18 cellular contexts compared by ENCODE assay signal in the genomic region with DNA sequence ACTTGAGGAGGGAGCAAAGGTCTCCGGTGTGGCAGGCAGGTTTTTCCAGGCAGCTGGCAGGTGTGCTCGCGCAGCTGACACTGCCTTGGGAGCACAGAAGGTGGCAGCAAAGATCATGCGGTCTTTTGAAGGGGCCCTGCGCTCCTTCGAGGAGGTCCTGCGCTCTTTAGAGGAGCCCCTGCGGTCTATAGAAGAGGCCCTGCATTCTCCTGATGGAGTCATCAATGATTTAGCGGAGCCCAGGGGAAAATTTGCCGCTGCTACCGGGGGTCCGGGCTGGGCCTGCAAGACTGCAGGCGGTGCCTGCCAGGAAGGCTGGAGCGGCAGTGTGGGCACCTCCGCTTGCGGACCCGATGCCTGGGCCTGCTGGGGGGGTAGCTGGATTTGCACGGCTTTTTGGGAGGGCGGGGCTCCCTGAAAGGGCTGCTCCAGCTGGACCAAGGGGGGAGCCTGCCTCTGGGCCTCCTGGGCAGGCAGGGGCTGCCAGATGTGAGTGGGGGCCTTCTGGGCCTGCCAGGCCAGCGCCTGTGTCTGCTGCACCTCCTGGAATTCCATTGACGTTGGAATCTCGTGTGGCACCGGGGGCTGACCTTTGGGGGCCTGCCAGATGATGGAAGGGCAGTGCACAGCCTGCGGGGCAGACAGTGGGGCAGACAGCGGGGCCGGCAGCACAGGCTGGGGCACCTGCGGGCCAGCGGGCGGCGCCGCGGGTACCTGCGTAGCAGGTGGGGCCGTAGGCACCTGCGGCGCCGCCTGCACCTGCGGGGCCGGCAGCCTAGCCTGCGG. TPM values are rescaled to one million over a fixed set of nuclear protein-coding genes. Genes with fewer than 3 reads are reported as not detected.
DNase-seq lines count a peak whose midpoint lies in the region; ATAC-seq and TF ChIP-seq lines count a peak whose summit lies in the region.
"Had no signal": no experiment of that assay in that cellular context is flagged by ENCODE, and none has a peak within 500 bp of the region (broad histone marks: within the 10 kb centered on the region; RNA-seq: fewer than 3 reads in every experiment).

No MANE protein-coding gene starts in this region.

- H3K4me1 ChIP-seq in mammary epithelial cell (ENCODE audit: insufficient read depth, low read length) (no peaks in the 10 kb centered on the region), OCI-LY1 (ENCODE audit: insufficient read depth, low read length, severe bottlenecking) (no peaks in the 10 kb centered on the region), heart right ventricle (peaks cover 0 to 3% (median 0%) of the 10 kb centered on the region in 9 donors)
- H3K4me1 ChIP-seq: adrenal gland, upper lobe of left lung had no signal

- H3K9me2 ChIP-seq in OCI-LY1 (ENCODE audit: low read depth, low read length), result no peaks in the 10 kb centered on the region

- DNase-seq in T47D (ENCODE audit: low read depth in 1 of 2, low spot score in 1 of 2) (peak; percentile 60 to 66), mammary epithelial cell (no peak), iPS-NIHi7 (ENCODE audit: extremely low spot score) (peak; percentile 45), NOMO-1 (lab: John Stamatoyannopoulos, UW; ENCODE audit: unreplicated experiment in 2 of 2) (no peak), SKM-1 (lab: John Stamatoyannopoulos, UW; ENCODE audit: unreplicated experiment) (no peak), heart right ventricle (no peak)
- DNase-seq: activated T-cell treated with anti-CD3 and anti-CD28 coated beads, Interleukin-2, amount 50 U/mL, for 72 hours; adrenal gland; Calu3; NCI-H226; sigmoid colon; stimulated activated CD4-positive, alpha-beta T cell treated with anti-CD3 and anti-CD28 coated beads, Interleukin-4, amount 100 ng/mL, for 4 hours; T-helper 9 cell had no signal

- no TSS peak for BruUV-seq in mammary epithelial cell (replicated peaks; lab: Mats Ljungman, UMichigan)

- TF ChIP-seq CTCF in mammary epithelial cell (conservative IDR thresholded peaks at IDR 0.05 in 1 of 2, IDR thresholded peaks at IDR 0.05 in 1 of 2; ENCODE audit: extremely low read depth in 1 of 2, insufficient read depth in 1 of 2, low read depth in 1 of 2, low read length in 2 of 2) (no peak), OCI-LY1 (IDR thresholded peaks at IDR 0.05; ENCODE audit: low read length) (0 out of 2 replicates have a peak, but pooled peaks have one; percentile 7), heart right ventricle (IDR thresholded peaks at IDR 0.05) (no peak)

- H3F3A ChIP-seq in OCI-LY1 (ENCODE audit: insufficient read depth, low read length), result no peaks in the 10 kb centered on the region

- WGBS in mammary epithelial cell (ENCODE audit: low coverage, missing lambda C conversion rate), result 87% methylated on average over 7 of the region's 40 CpGs
- WGBS in heart right ventricle, 2 donors, result 87 to 90% methylated on average over 40 of the region's 40 CpGs

- H2AFZ ChIP-seq in mammary epithelial cell (ENCODE audit: low read depth, low read length) (no peak overlapping the region), OCI-LY1 (ENCODE audit: low read length) (no peak overlapping the region)

- H3K79me2 ChIP-seq in mammary epithelial cell (ENCODE audit: insufficient read depth, low read length) (no peaks in the 10 kb centered on the region), OCI-LY1 (ENCODE audit: insufficient read depth, low read length) (no peaks in the 10 kb centered on the region)

- in situ Hi-C loops in T47D (cut with HindIII; ENCODE audit: low pct_unique_long_range_greater_than_20kb, low sequenced_read_pairs), result loop anchor here (25.0 kb wide), 1 partner anchor 217 kb away; no protein-coding TSS in a partner anchor
- in situ Hi-C loops in mammary epithelial cell (cut with MboI; ENCODE audit: low sequenced_read_pairs in 2 of 2), result no loop called here

- no peak for ATAC-seq in HG03565 (IDR thresholded peaks at IDR 0.05; ENCODE audit: unreplicated experiment)
- ATAC-seq in heart right ventricle, result no peak
- ATAC-seq: activated T-cell treated with anti-CD3 and anti-CD28 coated beads, Interleukin-2, amount 50 U/mL, for 72 hours had no signal

- H3K27ac ChIP-seq in mammary epithelial cell (ENCODE audit: insufficient read depth, low read depth, low read length) (no peak overlapping the region), OCI-LY1 (ENCODE audit: low read depth, low read length, poor library complexity, severe bottlenecking) (no peak overlapping the region), heart right ventricle (no peak overlapping the region)
- H3K27ac ChIP-seq: adrenal gland, sigmoid colon, upper lobe of left lung had no signal

- H3K36me3 ChIP-seq in mammary epithelial cell (ENCODE audit: insufficient read depth, low read length), result no peaks in the 10 kb centered on the region
- H3K36me3 ChIP-seq in OCI-LY1 (ENCODE audit: insufficient read depth, low read length), result no peaks in the 10 kb centered on the region
- H3K36me3 ChIP-seq in heart right ventricle, result no peaks in the 10 kb centered on the region
- H3K36me3 ChIP-seq: adrenal gland, sigmoid colon, upper lobe of left lung had no signal

- H4K20me1 ChIP-seq in mammary epithelial cell (ENCODE audit: insufficient read depth, low read length) (no peaks in the 10 kb centered on the region), OCI-LY1 (ENCODE audit: insufficient read depth, low read length) (no peaks in the 10 kb centered on the region)

- peaks cover 31% of the 10 kb centered on the region for H3K9me3 ChIP-seq in mammary epithelial cell (replicated peaks; ENCODE audit: insufficient read depth, low read length)
- no peaks in the 10 kb centered on the region for H3K9me3 ChIP-seq in OCI-LY1 (ENCODE audit: low read length)
- no peaks in the 10 kb centered on the region for H3K9me3 ChIP-seq in heart right ventricle
- H3K9me3 ChIP-seq: adrenal gland, sigmoid colon, upper lobe of left lung had no signal

- H3K27me3 ChIP-seq in mammary epithelial cell (ENCODE audit: insufficient read depth, low read length), result no peaks in the 10 kb centered on the region
- 0 out of 2 replicates have a peak, but pooled peaks cover 3% of the 10 kb centered on the region for H3K27me3 ChIP-seq in OCI-LY1 (ENCODE audit: insufficient read depth, low read length)
- H3K27me3 ChIP-seq in heart right ventricle, result peaks cover 0 to 53% (median 25%) of the 10 kb centered on the region in 7 donors

- CTCF ChIA-PET in mammary epithelial cell (lab: Charles Lee; ENCODE audit: low non-redundant PET), result no interaction called here

- no peak overlapping the region for H3K4me3 ChIP-seq in mammary epithelial cell (replicated peaks in 1 of 3; ENCODE audit: insufficient read depth in 1 of 3, low read depth in 2 of 3, low read length in 3 of 3)
- H3K4me3 ChIP-seq in OCI-LY1 (ENCODE audit: low read depth, low read length, poor library complexity, severe bottlenecking), result no peak overlapping the region
- H3K4me3 ChIP-seq in heart right ventricle, result no peak overlapping the region
- H3K4me3 ChIP-seq: adrenal gland, sigmoid colon, upper lobe of left lung had no signal

- no peak overlapping the region for H3K4me2 ChIP-seq in mammary epithelial cell (ENCODE audit: insufficient read depth, low read depth, low read length)
- H3K4me2 ChIP-seq in OCI-LY1 (ENCODE audit: low read length), result no peak overlapping the region

- H3K9ac ChIP-seq in mammary epithelial cell (ENCODE audit: insufficient read depth, low read length) (no peak overlapping the region), OCI-LY1 (ENCODE audit: low read length) (no peak overlapping the region)

- dilution Hi-C loops in mammary epithelial cell (cut with HindIII; ENCODE audit: low sequenced_read_pairs), result no loop called here

- intact Hi-C loops in mammary epithelial cell (cut with micrococcal nuclease), result no loop called here
- intact Hi-C loops in heart right ventricle (cut with DNase I), result loop anchor here in 6 of 10 donors (5.0 to 10.0 kb wide), 4 partner anchors 217 to 232 kb away; no protein-coding TSS in a partner anchor

RNA-seq across cellular contexts. Expression of gene MAGEL2, which starts 2.1 kb away (rescaled TPM):
- total RNA-seq in mammary epithelial cell, result not detected
- polyA plus RNA-seq in mammary epithelial cell, result not detected
- polyA minus RNA-seq in mammary epithelial cell, result not detected
- total RNA-seq in heart right ventricle, result under 1 TPM in 4 of 10 donors, not detected in 6; 0.07 to 0.11 (median 0.09) TPM
- polyA plus RNA-seq in heart right ventricle, result under 1 TPM in 1 of 2 donors, not detected in 1; 0.04 TPM
- total RNA-seq: activated T-cell treated with anti-CD3 and anti-CD28 coated beads, Interleukin-2, amount 50 U/mL, for 72 hours; Calu3; fibroblast of villous mesenchyme; lung microvascular endothelial cell had no signal

RNA-seq across cellular contexts. Expression of gene NDN, which starts 41.5 kb away (rescaled TPM):
- 10 to 100 TPM in 1 of 2 donors, under 1 TPM in 1; 0.31 to 23.2 TPM for total RNA-seq in mammary epithelial cell
- polyA plus RNA-seq in mammary epithelial cell, result 0.06 TPM
- not detected for polyA minus RNA-seq in mammary epithelial cell
- 10 to 100 TPM; 33.2 to 54.6 (median 41.8) TPM for total RNA-seq in heart right ventricle
- 10 to 100 TPM in 1 of 2 donors, 1 to 10 TPM in 1; 6.7 to 29.0 TPM for polyA plus RNA-seq in heart right ventricle
- total RNA-seq: Calu3 had no signal

Comparison
In these comparisons a context has a peak if more than half of its experiments do, and no peak if none do; other contexts are left out.
1. DNase-seq: peak in T47D (2 of 2) and iPS-NIHi7 (single experiment); none in mammary epithelial cell (single experiment), NOMO-1 (0 of 2), SKM-1 (single experiment) and heart right ventricle (0 of 2).